In genomic region chr17:42133461-42134041, GRCh38 we compare ENCODE assay signal across 8 cellular contexts. TPM values are rescaled to one million over a fixed set of nuclear protein-coding genes. Genes with fewer than 3 reads are reported as not detected.
DNase-seq lines count a peak whose midpoint lies in the region; ATAC-seq and TF ChIP-seq lines count a peak whose summit lies in the region.

No MANE protein-coding gene starts in this region.

- H3K9ac ChIP-seq in BLaER1 = peak overlapping the region; percentile 51; the same call in 1 of the 2 replicates

- intact Hi-C loops in naive thymus-derived CD4-positive, alpha-beta T cell (cut with micrococcal nuclease) = no loop called here

- H3K9me3 Mint-ChIP-seq in activated naive CD4-positive, alpha-beta T cell treated with anti-CD3 and anti-CD28 coated beads, Interleukin-2, amount 50 U/mL, for 24 hours = no peaks in the 10 kb centered on the region
- no peaks in the 10 kb centered on the region for H3K9me3 Mint-ChIP-seq in naive thymus-derived CD4-positive, alpha-beta T cell

- no peak for TF ChIP-seq CTCF in omental fat pad (IDR thresholded peaks at IDR 0.05)

- H3K4me1 ChIP-seq in BLaER1 = peaks cover 61% of the 10 kb centered on the region
- H3K4me1 ChIP-seq in naive thymus-derived CD4-positive, alpha-beta T cell (ENCODE audit: control insufficient read depth in 2 of 2, insufficient read depth in 2 of 2, low read length in 2 of 2) = peaks cover 16 to 22% of the 10 kb centered on the region in 2 donors

- H3K4me3 Mint-ChIP-seq in activated naive CD4-positive, alpha-beta T cell treated with anti-CD3 and anti-CD28 coated beads, Interleukin-2, amount 50 U/mL, for 24 hours = peak overlapping the region; percentile 12
- peak overlapping the region in 8 of 10 donors; percentile 12 to 63 (median 41) for H3K4me3 Mint-ChIP-seq in naive thymus-derived CD4-positive, alpha-beta T cell

- peak overlapping the region; percentile 71 for H3K4me2 ChIP-seq in BLaER1

- peak overlapping the region; percentile 32 for H3K27ac ChIP-seq in BLaER1
- H3K27ac ChIP-seq in naive thymus-derived CD4-positive, alpha-beta T cell (ENCODE audit: low read depth, low read length) = peak overlapping the region; percentile 46

- H3K27ac Mint-ChIP-seq in activated naive CD4-positive, alpha-beta T cell treated with anti-CD3 and anti-CD28 coated beads, Interleukin-2, amount 50 U/mL, for 24 hours = peak overlapping the region; percentile 71
- peak overlapping the region; percentile 65 to 89 (median 84) for H3K27ac Mint-ChIP-seq in naive thymus-derived CD4-positive, alpha-beta T cell

- CTCF ChIA-PET in naive thymus-derived CD4-positive, alpha-beta T cell (lab: Charles Lee) = no interaction called here

- ATAC-seq in naive thymus-derived CD4-positive, alpha-beta T cell = peak; percentile 62
- no peak for ATAC-seq in omental fat pad (ENCODE audit: low FRiP score)

- peaks cover 8% of the 10 kb centered on the region for H3K36me3 Mint-ChIP-seq in activated naive CD4-positive, alpha-beta T cell treated with anti-CD3 and anti-CD28 coated beads, Interleukin-2, amount 50 U/mL, for 24 hours
- peaks cover 2 to 18% (median 8%) of the 10 kb centered on the region in 5 donors for H3K36me3 Mint-ChIP-seq in naive thymus-derived CD4-positive, alpha-beta T cell

- H3K4me3 ChIP-seq in BLaER1 = no peak overlapping the region
- H3K4me3 ChIP-seq in naive thymus-derived CD4-positive, alpha-beta T cell (ENCODE audit: low read length) = no peak overlapping the region

- H3K27me3 Mint-ChIP-seq in activated naive CD4-positive, alpha-beta T cell treated with anti-CD3 and anti-CD28 coated beads, Interleukin-2, amount 50 U/mL, for 24 hours = no peaks in the 10 kb centered on the region
- H3K27me3 Mint-ChIP-seq in naive thymus-derived CD4-positive, alpha-beta T cell = no peaks in the 10 kb centered on the region

- POLR2A ChIA-PET in naive thymus-derived CD4-positive, alpha-beta T cell (lab: Charles Lee) = interaction anchor here (1.3 kb wide), 1 partner anchor 13 kb away, joined by 4 read pairs; no protein-coding TSS in a partner anchor

- peak; percentile 65 for DNase-seq in GM19238 (ENCODE audit: insufficient read length, low spot score)
- peak; percentile 76 to 81 for DNase-seq in NCI-H187 (lab: John Stamatoyannopoulos, UW)
- peak in 5 of 9 donors; percentile 32 to 58 (median 41) for DNase-seq in naive thymus-derived CD4-positive, alpha-beta T cell
- no peak for DNase-seq in NCI-H526 treated with DMSO at 0.1 percent for 48 hours (lab: John Stamatoyannopoulos, UW)
- no peak for DNase-seq in iPS-NIHi11 (ENCODE audit: low spot score)
- no peak for DNase-seq in omental fat pad (ENCODE audit: low spot score)

- peaks cover 60% of the 10 kb centered on the region for H3K36me3 ChIP-seq in BLaER1
- peaks cover 0 to 49% (median 5%) of the 10 kb centered on the region in 3 experiments for H3K36me3 ChIP-seq in naive thymus-derived CD4-positive, alpha-beta T cell (ENCODE audit: control insufficient read depth in 2 of 3, insufficient read depth in 3 of 3, low read length in 3 of 3)

- peaks cover 66% of the 10 kb centered on the region for H3K4me1 Mint-ChIP-seq in activated naive CD4-positive, alpha-beta T cell treated with anti-CD3 and anti-CD28 coated beads, Interleukin-2, amount 50 U/mL, for 24 hours
- peaks cover 36 to 72% (median 58%) of the 10 kb centered on the region in 7 donors for H3K4me1 Mint-ChIP-seq in naive thymus-derived CD4-positive, alpha-beta T cell

- H3K27me3 ChIP-seq in BLaER1 = no peaks in the 10 kb centered on the region
- no peaks in the 10 kb centered on the region for H3K27me3 ChIP-seq in naive thymus-derived CD4-positive, alpha-beta T cell (ENCODE audit: control insufficient read depth in 2 of 2, insufficient read depth in 2 of 2, low read length in 2 of 2)

- H3K9me3 ChIP-seq in BLaER1 = no peaks in the 10 kb centered on the region
- H3K9me3 ChIP-seq in naive thymus-derived CD4-positive, alpha-beta T cell (ENCODE audit: control insufficient read depth in 2 of 3, low read length in 3 of 3) = no peaks in the 10 kb centered on the region

- peaks cover 94% of the 10 kb centered on the region for H4K20me1 ChIP-seq in BLaER1

RNA-seq across cellular contexts. Expression of gene HSPB9, which starts 10.9 kb away (rescaled TPM):
- total RNA-seq in naive thymus-derived CD4-positive, alpha-beta T cell = under 1 TPM in 2 of 5 experiments, not detected in 3; 0.12 to 0.16 TPM
- under 1 TPM in 1 of 2 donors, not detected in 1; 0.10 TPM for polyA plus RNA-seq in naive thymus-derived CD4-positive, alpha-beta T cell
- total RNA-seq in omental fat pad = under 1 TPM in 1 of 4 donors, not detected in 3; 0.25 TPM

RNA-seq across cellular contexts. Expression of gene KAT2A, which starts 12.4 kb away (rescaled TPM):
- total RNA-seq in naive thymus-derived CD4-positive, alpha-beta T cell = 10 to 100 TPM; 39.6 to 71.1 (median 49.1) TPM
- polyA plus RNA-seq in naive thymus-derived CD4-positive, alpha-beta T cell = 10 to 100 TPM in 1 of 2 donors, 1 to 10 TPM in 1; 6.6 to 12.0 TPM
- total RNA-seq in omental fat pad = 10 to 100 TPM; 30.2 to 68.7 (median 33.9) TPM

RNA-seq across cellular contexts. Expression of gene DHX58, which starts 21.0 kb away (rescaled TPM):
- 10 to 100 TPM; 36.0 to 80.5 (median 53.5) TPM for total RNA-seq in naive thymus-derived CD4-positive, alpha-beta T cell
- polyA plus RNA-seq in naive thymus-derived CD4-positive, alpha-beta T cell = 10 to 100 TPM; 10.1 to 24.7 TPM
- total RNA-seq in omental fat pad = 10 to 100 TPM in 2 of 4 donors, 1 to 10 TPM in 2; 7.8 to 21.8 (median 10.2) TPM

RNA-seq across cellular contexts. Expression of gene RAB5C, which starts 21.2 kb away (rescaled TPM):
- 10 to 100 TPM; 72.0 to 95.2 (median 75.4) TPM for total RNA-seq in naive thymus-derived CD4-positive, alpha-beta T cell
- polyA plus RNA-seq in naive thymus-derived CD4-positive, alpha-beta T cell = 10 to 100 TPM; 56.6 to 63.2 TPM
- total RNA-seq in omental fat pad = 100 to 1,000 TPM; 122 to 178 (median 158) TPM

RNA-seq across cellular contexts. Expression of gene ZNF385C, which starts 35.3 kb away (rescaled TPM):
- under 1 TPM in 4 of 5 experiments, not detected in 1; 0.15 to 0.45 (median 0.23) TPM for total RNA-seq in naive thymus-derived CD4-positive, alpha-beta T cell
- not detected for polyA plus RNA-seq in naive thymus-derived CD4-positive, alpha-beta T cell
- not detected for total RNA-seq in omental fat pad

Comparison
In these comparisons a context has a peak if more than half of its experiments do, and no peak if none do; other contexts are left out.
1. DNase-seq: peak in GM19238 (single experiment), NCI-H187 (2 of 2) and naive thymus-derived CD4-positive, alpha-beta T cell (5 of 9); none in NCI-H526 treated with DMSO at 0.1 percent for 48 hours (single experiment), iPS-NIHi11 (single experiment) and omental fat pad (single experiment).